Comparison of ENCODE assay signal across 8 cellular contexts in genomic region chr17:40035162-40035559, GRCh38. TPM values are rescaled to one million over a fixed set of nuclear protein-coding genes. Genes with fewer than 3 reads are reported as not detected.
DNase-seq lines count a peak whose midpoint lies in the region; ATAC-seq and TF ChIP-seq lines count a peak whose summit lies in the region.

No MANE protein-coding gene starts in this region.

- TF ChIP-seq EP300 in neural cell (conservative IDR thresholded peaks at IDR 0.05; ENCODE audit: poor library complexity, severe bottlenecking) = no peak

- H3F3A ChIP-seq in neural cell (ENCODE audit: insufficient read depth, low read length, poor library complexity, severe bottlenecking) = no peaks in the 10 kb centered on the region

- H3K4me2 ChIP-seq in neural cell (ENCODE audit: low read length) = no peak overlapping the region

- H4K20me1 ChIP-seq in neural cell (ENCODE audit: insufficient read depth) = no peaks in the 10 kb centered on the region

- H3K4me3 ChIP-seq in brain microvascular endothelial cell (ENCODE audit: low read depth, low read length) (no peak overlapping the region), neural cell (ENCODE audit: low read length) (no peak overlapping the region)

- H3K27ac ChIP-seq in brain microvascular endothelial cell (no peak overlapping the region), neural cell (ENCODE audit: low read length) (no peak overlapping the region)

- in situ Hi-C loops in brain microvascular endothelial cell (cut with HindIII; ENCODE audit: low pct_ligation_motif_present, low sequenced_read_pairs) = no loop called here

- TF ChIP-seq RAD21 in neural cell (conservative IDR thresholded peaks at IDR 0.05) = peak; percentile 40

- H3K27me3 ChIP-seq in brain microvascular endothelial cell (replicated peaks) (no peaks in the 10 kb centered on the region), neural cell (ENCODE audit: insufficient read depth, low read depth, low read length) (no peaks in the 10 kb centered on the region)

- H2AFZ ChIP-seq in neural cell (ENCODE audit: low read depth, low read length) = no peak overlapping the region

- H3K36me3 ChIP-seq in brain microvascular endothelial cell (replicated peaks) (peaks cover 16% of the 10 kb centered on the region), neural cell (ENCODE audit: insufficient read depth, low read length) (no peaks in the 10 kb centered on the region)

- no peaks in the 10 kb centered on the region for H3K9me2 ChIP-seq in neural cell (ENCODE audit: insufficient read depth, low read length)

- TF ChIP-seq CTCF in brain microvascular endothelial cell (IDR thresholded peaks at IDR 0.05; ENCODE audit: low read depth, low read length, missing control alignments) (peak; percentile 97), neural cell (IDR thresholded peaks at IDR 0.05; ENCODE audit: poor library complexity, severe bottlenecking) (peak; percentile 56)

- H3K9ac ChIP-seq in neural cell (ENCODE audit: low read length) = no peak overlapping the region

- DNase-seq in EL (peak; percentile 39), Kasumi-1 (lab: John Stamatoyannopoulos, UW) (peak; percentile 48 to 55), brain microvascular endothelial cell (peak; percentile 47), SIG-M5 treated with dmso at 0.1 percent for 504 hours (lab: John Stamatoyannopoulos, UW; ENCODE audit: unreplicated experiment) (no peak), amniotic stem cell (lab: John Stamatoyannopoulos, UW) (no peak), NCI-H1436 (lab: John Stamatoyannopoulos, UW) (no peak)

- no peaks in the 10 kb centered on the region for H3K9me3 ChIP-seq in neural cell (ENCODE audit: low read length)

- H3K79me2 ChIP-seq in neural cell (replicated peaks; ENCODE audit: insufficient read depth, low read length) = no peaks in the 10 kb centered on the region

- no peak for ATAC-seq in HG02885 (IDR thresholded peaks at IDR 0.05; ENCODE audit: poor library complexity, unreplicated experiment)

TF ChIP-seq in neural cell, 6 proteins besides CTCF, POLR2A, EP300 and RAD21:
- TF ChIP-seq SMC3 (conservative IDR thresholded peaks at IDR 0.05; ENCODE audit: poor library complexity) = peak; percentile 44
- no peak for TF ChIP-seq MXI1 (conservative IDR thresholded peaks at IDR 0.05; ENCODE audit: poor library complexity, severe bottlenecking)
- TF ChIP-seq, protein P1, sequence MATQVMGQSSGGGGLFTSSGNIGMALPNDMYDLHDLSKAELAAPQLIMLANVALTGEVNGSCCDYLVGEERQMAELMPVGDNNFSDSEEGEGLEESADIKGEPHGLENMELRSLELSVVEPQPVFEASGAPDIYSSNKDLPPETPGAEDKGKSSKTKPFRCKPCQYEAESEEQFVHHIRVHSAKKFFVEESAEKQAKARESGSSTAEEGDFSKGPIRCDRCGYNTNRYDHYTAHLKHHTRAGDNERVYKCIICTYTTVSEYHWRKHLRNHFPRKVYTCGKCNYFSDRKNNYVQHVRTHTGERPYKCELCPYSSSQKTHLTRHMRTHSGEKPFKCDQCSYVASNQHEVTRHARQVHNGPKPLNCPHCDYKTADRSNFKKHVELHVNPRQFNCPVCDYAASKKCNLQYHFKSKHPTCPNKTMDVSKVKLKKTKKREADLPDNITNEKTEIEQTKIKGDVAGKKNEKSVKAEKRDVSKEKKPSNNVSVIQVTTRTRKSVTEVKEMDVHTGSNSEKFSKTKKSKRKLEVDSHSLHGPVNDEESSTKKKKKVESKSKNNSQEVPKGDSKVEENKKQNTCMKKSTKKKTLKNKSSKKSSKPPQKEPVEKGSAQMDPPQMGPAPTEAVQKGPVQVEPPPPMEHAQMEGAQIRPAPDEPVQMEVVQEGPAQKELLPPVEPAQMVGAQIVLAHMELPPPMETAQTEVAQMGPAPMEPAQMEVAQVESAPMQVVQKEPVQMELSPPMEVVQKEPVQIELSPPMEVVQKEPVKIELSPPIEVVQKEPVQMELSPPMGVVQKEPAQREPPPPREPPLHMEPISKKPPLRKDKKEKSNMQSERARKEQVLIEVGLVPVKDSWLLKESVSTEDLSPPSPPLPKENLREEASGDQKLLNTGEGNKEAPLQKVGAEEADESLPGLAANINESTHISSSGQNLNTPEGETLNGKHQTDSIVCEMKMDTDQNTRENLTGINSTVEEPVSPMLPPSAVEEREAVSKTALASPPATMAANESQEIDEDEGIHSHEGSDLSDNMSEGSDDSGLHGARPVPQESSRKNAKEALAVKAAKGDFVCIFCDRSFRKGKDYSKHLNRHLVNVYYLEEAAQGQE (IDR thresholded peaks at IDR 0.05; ENCODE audit: borderline replicate concordance) = no peak
- TF ChIP-seq POLR2AphosphoS5 (IDR thresholded peaks at IDR 0.05) = no peak

RNA-seq across cellular contexts. Expression of gene MED24, which starts 19.0 kb away (rescaled TPM):
- 159 and 161 TPM in 2 replicates for polyA plus RNA-seq in neural cell
- polyA minus RNA-seq in neural cell = 120 and 133 TPM in 2 replicates

RNA-seq across cellular contexts. Expression of gene CSF3, which starts 19.9 kb away (rescaled TPM):
- polyA plus RNA-seq in neural cell = 0.32 TPM in 1 of 2 replicates, not detected in the other
- polyA minus RNA-seq in neural cell = not detected in 2 replicates

RNA-seq across cellular contexts. Expression of gene THRA, which starts 27.6 kb away (rescaled TPM):
- polyA plus RNA-seq in neural cell = 97.2 and 111 TPM in 2 replicates
- polyA minus RNA-seq in neural cell = 66.8 and 74.3 TPM in 2 replicates

RNA-seq across cellular contexts. Expression of gene PSMD3, which starts 54.6 kb away (rescaled TPM):
- polyA plus RNA-seq in neural cell = 117 and 139 TPM in 2 replicates
- polyA minus RNA-seq in neural cell = 77.2 and 88.6 TPM in 2 replicates

Comparison
In these comparisons a context has a peak if more than half of its experiments do, and no peak if none do; other contexts are left out.
1. DNase-seq: peak in EL (single experiment), Kasumi-1 (2 of 2) and brain microvascular endothelial cell (single experiment); none in SIG-M5 treated with dmso at 0.1 percent for 504 hours (single experiment), amniotic stem cell (single experiment) and NCI-H1436 (single experiment).